12 cellular contexts compared by ENCODE assay signal in genomic region chr22:39431821-39432251, GRCh38. TPM values are rescaled to one million over a fixed set of nuclear protein-coding genes. Genes with fewer than 3 reads are reported as not detected.
DNase-seq lines count a peak whose midpoint lies in the region; ATAC-seq and TF ChIP-seq lines count a peak whose summit lies in the region.
"Had no signal": no experiment of that assay in that cellular context is flagged by ENCODE, and none has a peak within 500 bp of the region (broad histone marks: within the 10 kb centered on the region; RNA-seq: fewer than 3 reads in every experiment).

No MANE protein-coding gene starts in this region.

- H3K4me1 ChIP-seq in left lung, result peaks cover 0 to 14% of the 10 kb centered on the region in 2 donors
- H3K4me1 ChIP-seq in stomach smooth muscle (ENCODE audit: control insufficient read depth, insufficient read depth, low read length), result peaks cover 21% of the 10 kb centered on the region

- H3K4me1 Mint-ChIP-seq in HFFc6 (ENCODE audit: low read depth), result peaks cover 12% of the 10 kb centered on the region

- H3K27me3 ChIP-seq in left lung (no peaks in the 10 kb centered on the region), stomach smooth muscle (ENCODE audit: control insufficient read depth in 1 of 2, insufficient read depth in 2 of 2, low read length in 2 of 2) (no peaks in the 10 kb centered on the region)

- H3K27ac Mint-ChIP-seq in HFFc6, result peak overlapping the region; percentile 82

- ATAC-seq in left lung, result peak; percentile 13
- ATAC-seq in GM18873 (IDR thresholded peaks at IDR 0.05; ENCODE audit: low FRiP score, unreplicated experiment), result no peak

- DNase-seq in HFFc6, result peak; percentile 27
- DNase-seq in dermis blood vessel endothelial cell, result peak; percentile 87
- DNase-seq in left lung, result peak in 1 of 2 donors; percentile 47
- no peak for DNase-seq in stimulated activated CD4-positive, alpha-beta T cell treated with anti-CD3 and anti-CD28 coated beads, Interleukin-1b, Interleukin-23, amount 100 ng/mL, for 48 hours
- no peak for DNase-seq in SW480 (ENCODE audit: low spot score)
- DNase-seq in NOMO-1 (lab: John Stamatoyannopoulos, UW; ENCODE audit: unreplicated experiment in 2 of 2), result no peak
- DNase-seq: NCI-H187 treated with DMSO at 0.1 percent for 48 hours, small intestine, T-helper 2 cell had no signal

- H3K27me3 Mint-ChIP-seq in HFFc6 (ENCODE audit: insufficient read depth), result no peaks in the 10 kb centered on the region

- H3K4me3 ChIP-seq in left lung, result no peak overlapping the region
- H3K4me3 ChIP-seq in stomach smooth muscle (ENCODE audit: low read length in 2 of 2), result no peak overlapping the region

- H3K9ac ChIP-seq in stomach smooth muscle (ENCODE audit: low read length in 2 of 2), result peak overlapping the region in 1 of 2 donors; percentile 42

- no peaks in the 10 kb centered on the region for H3K9me3 Mint-ChIP-seq in HFFc6

- H3K9me3 ChIP-seq in left lung, result no peaks in the 10 kb centered on the region
- no peaks in the 10 kb centered on the region for H3K9me3 ChIP-seq in stomach smooth muscle (ENCODE audit: control insufficient read depth in 2 of 2, low read length in 2 of 2)

- no peaks in the 10 kb centered on the region; the same call in 1 of the 2 replicates for H3K36me3 Mint-ChIP-seq in HFFc6 (ENCODE audit: low read depth)

- H3K36me3 ChIP-seq in left lung (peaks cover 0 to 67% of the 10 kb centered on the region in 2 donors), stomach smooth muscle (ENCODE audit: control insufficient read depth in 2 of 2, insufficient read depth in 2 of 2, low read length in 2 of 2) (peaks cover 34 to 38% of the 10 kb centered on the region in 2 donors)

- H3K27ac ChIP-seq in left lung, result peak overlapping the region; percentile 65 to 78
- H3K27ac ChIP-seq in stomach smooth muscle (ENCODE audit: low read length), result peak overlapping the region; percentile 66
- H3K27ac ChIP-seq: C4-2B had no signal

- intact Hi-C loops in left lung (cut with DNase I), result no loop called here

- no peak for TF ChIP-seq CTCF in HFFc6 (IDR thresholded peaks at IDR 0.05)
- TF ChIP-seq CTCF in left lung (IDR thresholded peaks at IDR 0.05), result no peak

- H3K4me3 Mint-ChIP-seq in HFFc6, result no peak overlapping the region

RNA-seq across cellular contexts. Expression of gene MGAT3, which starts 25.0 kb away (rescaled TPM):
- not detected for total RNA-seq in HFFc6 (2021; fragmentation: NEBNext Ultra II Directional; extraction: Animal tissue kit (Norgen Biotek cat#: 25700))
- total RNA-seq in dermis blood vessel endothelial cell, result under 0.01 TPM in 1 of 2 replicates, not detected in the other
- 1 to 10 TPM; 6.7 to 8.8 TPM for total RNA-seq in left lung

RNA-seq across cellular contexts. Expression of gene TAB1, which starts 32.3 kb away (rescaled TPM):
- total RNA-seq in HFFc6 (2021; fragmentation: NEBNext Ultra II Directional; extraction: Animal tissue kit (Norgen Biotek cat#: 25700)), result 10 to 100 TPM; 16.0 to 21.2 (median 17.8) TPM
- total RNA-seq in dermis blood vessel endothelial cell, result 12.4 and 21.5 TPM in 2 replicates
- total RNA-seq in left lung, result 10 to 100 TPM; 20.5 to 21.5 TPM

Comparison
In these comparisons a context has a peak if more than half of its experiments do, and no peak if none do; other contexts are left out.
1. DNase-seq: peak in HFFc6 (single experiment) and dermis blood vessel endothelial cell (single experiment); none in stimulated activated CD4-positive, alpha-beta T cell treated with anti-CD3 and anti-CD28 coated beads, Interleukin-1b, Interleukin-23, amount 100 ng/mL, for 48 hours (single experiment), SW480 (single experiment) and NOMO-1 (0 of 2).